2 cellular contexts compared by ENCODE assay signal in the genomic region with DNA sequence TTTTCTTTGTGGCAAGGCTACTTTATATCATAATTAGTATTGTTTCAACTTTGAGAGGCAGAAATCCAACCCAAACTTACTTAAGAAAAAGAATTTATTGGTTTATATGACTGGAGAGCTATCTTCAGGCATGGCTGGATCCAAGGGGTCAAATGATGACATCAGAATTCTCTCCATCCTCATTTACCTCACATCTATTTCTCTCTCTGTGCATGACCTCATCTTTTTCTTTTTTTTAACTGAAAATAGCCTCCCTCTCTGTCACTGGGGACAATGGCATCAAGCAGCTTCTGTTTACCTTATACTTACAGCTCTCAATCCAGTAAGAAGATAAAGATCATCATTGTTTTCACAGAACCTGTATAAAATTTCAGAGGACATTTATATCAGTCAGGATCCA.
TF ChIP-seq lines count a peak whose summit lies in the region.

No MANE protein-coding gene starts in this region.

TF ChIP-seq in HepG2, 621 proteins besides CTCF, POLR2A, EP300 and RAD21:
- TF ChIP-seq, protein P1, sequence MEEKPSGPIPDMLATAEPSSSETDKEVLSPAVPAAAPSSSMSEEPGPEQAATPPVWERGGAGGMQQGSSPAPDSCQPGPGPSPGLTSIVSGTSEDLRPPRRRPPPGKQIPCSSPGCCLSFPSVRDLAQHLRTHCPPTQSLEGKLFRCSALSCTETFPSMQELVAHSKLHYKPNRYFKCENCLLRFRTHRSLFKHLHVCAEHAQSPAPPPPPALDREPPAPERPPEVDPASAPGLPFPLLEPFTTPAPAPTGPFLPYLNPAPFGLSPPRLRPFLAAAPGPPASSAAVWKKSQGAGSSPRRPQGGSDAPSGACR (CRISPR knock-in tag; IDR thresholded peaks at IDR 0.05), result no peak
- no peak for TF ChIP-seq ZNF503 (CRISPR knock-in tag; IDR thresholded peaks at IDR 0.05)
- peak; percentile 84 for TF ChIP-seq ATF7 (IDR thresholded peaks at IDR 0.05)
- no peak for TF ChIP-seq ATF7 (CRISPR knock-in tag; IDR thresholded peaks at IDR 0.05)
- no peak for TF ChIP-seq ZFP90 (CRISPR knock-in tag; IDR thresholded peaks at IDR 0.05; ENCODE audit: borderline replicate concordance)
- TF ChIP-seq ZNF430 (CRISPR knock-in tag; IDR thresholded peaks at IDR 0.05), result no peak
- no peak for TF ChIP-seq PHB2 (IDR thresholded peaks at IDR 0.05; ENCODE audit: partially characterized antibody)
- no peak for TF ChIP-seq PITX1 (CRISPR knock-in tag; IDR thresholded peaks at IDR 0.05)
- TF ChIP-seq CREB1 (IDR thresholded peaks at IDR 0.05), result 0 out of 2 replicates have a peak, but pooled peaks have one; percentile 34
- TF ChIP-seq CREB1 (CRISPR knock-in tag; IDR thresholded peaks at IDR 0.05), result no peak
- no peak for TF ChIP-seq NFKBIZ (CRISPR knock-in tag; IDR thresholded peaks at IDR 0.05)

TF ChIP-seq in HEK293, 187 proteins besides CTCF, POLR2A, EP300 and RAD21:
- TF ChIP-seq ZNF629 (tag by site-specific recombination; IDR thresholded peaks at IDR 0.05) (peak; percentile 48; the same call in 1 of the 2 replicates), ZNF677 (tag by site-specific recombination; IDR thresholded peaks at IDR 0.05) (no peak), ZBTB21 (tag by site-specific recombination; IDR thresholded peaks at IDR 0.05) (peak; percentile 65)
- TF ChIP-seq, protein P2, sequence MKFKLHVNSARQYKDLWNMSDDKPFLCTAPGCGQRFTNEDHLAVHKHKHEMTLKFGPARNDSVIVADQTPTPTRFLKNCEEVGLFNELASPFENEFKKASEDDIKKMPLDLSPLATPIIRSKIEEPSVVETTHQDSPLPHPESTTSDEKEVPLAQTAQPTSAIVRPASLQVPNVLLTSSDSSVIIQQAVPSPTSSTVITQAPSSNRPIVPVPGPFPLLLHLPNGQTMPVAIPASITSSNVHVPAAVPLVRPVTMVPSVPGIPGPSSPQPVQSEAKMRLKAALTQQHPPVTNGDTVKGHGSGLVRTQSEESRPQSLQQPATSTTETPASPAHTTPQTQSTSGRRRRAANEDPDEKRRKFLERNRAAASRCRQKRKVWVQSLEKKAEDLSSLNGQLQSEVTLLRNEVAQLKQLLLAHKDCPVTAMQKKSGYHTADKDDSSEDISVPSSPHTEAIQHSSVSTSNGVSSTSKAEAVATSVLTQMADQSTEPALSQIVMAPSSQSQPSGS (tag by site-specific recombination; IDR thresholded peaks at IDR 0.05; ENCODE audit: low read depth), result peak; percentile 82
